Comparison of ENCODE assay signal across 16 cellular contexts in genomic region chr3:187778726-187779125, GRCh38. TPM values are rescaled to one million over a fixed set of nuclear protein-coding genes. Genes with fewer than 3 reads are reported as not detected.
A peak's percentile ranks its signal among the peaks of the same experiment; 100 is the strongest.
DNase-seq lines count a peak whose midpoint lies in the region; ATAC-seq, FAIRE-seq and TF ChIP-seq lines count a peak whose summit lies in the region.
"Had no signal": no experiment of that assay in that cellular context is flagged by ENCODE, and none has a peak within 500 bp of the region (broad histone marks: within the 10 kb centered on the region; RNA-seq: fewer than 3 reads in every experiment).

No MANE protein-coding gene starts in this region.

- H3K4me3 ChIP-seq in OCI-LY3 (ENCODE audit: low read length): no peak overlapping the region
- no peak overlapping the region for H3K4me3 ChIP-seq in keratinocyte (ENCODE audit: control insufficient read depth in 2 of 3, extremely low read depth in 1 of 3, insufficient read depth in 2 of 3, low read depth in 1 of 3, low read length in 3 of 3)
- H3K4me3 ChIP-seq: GM12878 had no signal

- peak; percentile 59 for FAIRE-seq in keratinocyte (lab: Jason Lieb, UNC)
- FAIRE-seq: GM12878 had no signal

- CTCF ChIA-PET in activated CD4-positive, alpha-beta T cell treated with anti-CD3 and anti-CD28 coated beads for 36 hours (lab: Charles Lee): interaction anchor here (2.7 kb wide), 1 partner anchor 38 kb away, joined by 8 read pairs; no protein-coding TSS in a partner anchor

- H3K4me3 Mint-ChIP-seq in activated CD4-positive, alpha-beta T cell treated with anti-CD3 and anti-CD28 coated beads for 36 hours: no peak overlapping the region
- H3K4me3 Mint-ChIP-seq in activated naive CD8-positive, alpha-beta T cell treated with anti-CD3 and anti-CD28 coated beads, Interleukin-2, amount 10 ng/mL, durations not matched to agents 7 days and 5 days: no peak overlapping the region
- no peak overlapping the region for H3K4me3 Mint-ChIP-seq in HFFc6

- POLR2A ChIA-PET in activated CD4-positive, alpha-beta T cell treated with anti-CD3 and anti-CD28 coated beads for 36 hours (lab: Charles Lee): no interaction called here
- POLR2A ChIA-PET in activated naive CD8-positive, alpha-beta T cell treated with anti-CD3 and anti-CD28 coated beads, Interleukin-2, amount 10 ng/mL, durations not matched to agents 7 days and 5 days (lab: Charles Lee): no interaction called here

- no peak overlapping the region for H2AFZ ChIP-seq in OCI-LY3 (ENCODE audit: low read depth, low read length)
- H2AFZ ChIP-seq in keratinocyte (ENCODE audit: control insufficient read depth, low read length): no peak overlapping the region

- H3K4me2 ChIP-seq in OCI-LY3 (ENCODE audit: low read length) (no peak overlapping the region), keratinocyte (ENCODE audit: control insufficient read depth, extremely low read depth, insufficient read depth, low read depth, low read length) (no peak overlapping the region)

- dilution Hi-C loops in keratinocyte (cut with MboI; ENCODE audit: extremely low pct_ligation_motif_present, low sequenced_read_pairs): no loop called here

- H3K9me3 ChIP-seq in OCI-LY3 (ENCODE audit: insufficient read depth, low read length) (no peaks in the 10 kb centered on the region), keratinocyte (ENCODE audit: control insufficient read depth, low read depth, low read length) (no peaks in the 10 kb centered on the region)

- no peak overlapping the region for H3K9ac ChIP-seq in OCI-LY3 (ENCODE audit: low read length)
- H3K9ac ChIP-seq in keratinocyte (ENCODE audit: control insufficient read depth, extremely low read depth, insufficient read depth, low read length): no peak overlapping the region

- H3K79me2 ChIP-seq in OCI-LY3 (ENCODE audit: low read length) (no peaks in the 10 kb centered on the region), keratinocyte (ENCODE audit: control insufficient read depth, insufficient read depth, low read length) (no peaks in the 10 kb centered on the region)

- H3K4me1 ChIP-seq in OCI-LY3 (ENCODE audit: low read length) (peaks cover 56% of the 10 kb centered on the region), keratinocyte (ENCODE audit: control insufficient read depth, extremely low read depth, insufficient read depth, low read length) (peaks cover 59% of the 10 kb centered on the region)

- DNase-seq in activated CD4-positive, alpha-beta T cell treated with anti-CD3 and anti-CD28 coated beads for 36 hours: no peak
- DNase-seq in activated CD4-positive, alpha-beta T cell treated with anti-CD3 and anti-CD28 coated beads, Interleukin-2, amount 50 U/mL, for 1 hour: no peak
- DNase-seq in activated naive CD8-positive, alpha-beta T cell treated with anti-CD3 and anti-CD28 coated beads, Interleukin-2, amount 10 ng/mL, durations not matched to agents 7 days and 5 days: no peak
- DNase-seq in keratinocyte (ENCODE audit: low read depth, low spot score) (no peak), pons (ENCODE audit: low spot score) (no peak), NCI-H1417 treated with DMSO at 0.1 percent for 48 hours (lab: John Stamatoyannopoulos, UW) (no peak), HFFc6 (no peak)
- DNase-seq: 8988T; H7; MM.1S; NCI-H1105; NCI-H187; NCI-H69; NK-92 treated with Interleukin-12 subunit alpha and Interleukin-12 subunit beta, amount 100 ng/mL, for 24 hours had no signal

- no peaks in the 10 kb centered on the region for H3K27me3 ChIP-seq in OCI-LY3 (ENCODE audit: low read depth, low read length)
- no peaks in the 10 kb centered on the region for H3K27me3 ChIP-seq in keratinocyte (ENCODE audit: control insufficient read depth, extremely low read depth, insufficient read depth, low read length)

- H3K36me3 Mint-ChIP-seq in activated CD4-positive, alpha-beta T cell treated with anti-CD3 and anti-CD28 coated beads for 36 hours (ENCODE audit: low read depth): no peaks in the 10 kb centered on the region
- peaks cover 24% of the 10 kb centered on the region for H3K36me3 Mint-ChIP-seq in activated naive CD8-positive, alpha-beta T cell treated with anti-CD3 and anti-CD28 coated beads, Interleukin-2, amount 10 ng/mL, durations not matched to agents 7 days and 5 days
- no peaks in the 10 kb centered on the region for H3K36me3 Mint-ChIP-seq in HFFc6 (ENCODE audit: low read depth)

- peaks cover 45% of the 10 kb centered on the region for H3K4me1 Mint-ChIP-seq in activated CD4-positive, alpha-beta T cell treated with anti-CD3 and anti-CD28 coated beads for 36 hours
- H3K4me1 Mint-ChIP-seq in activated naive CD8-positive, alpha-beta T cell treated with anti-CD3 and anti-CD28 coated beads, Interleukin-2, amount 10 ng/mL, durations not matched to agents 7 days and 5 days: peaks cover 46% of the 10 kb centered on the region
- H3K4me1 Mint-ChIP-seq in HFFc6 (ENCODE audit: low read depth): peaks cover 35% of the 10 kb centered on the region

- H3K27me3 Mint-ChIP-seq in activated CD4-positive, alpha-beta T cell treated with anti-CD3 and anti-CD28 coated beads for 36 hours: peaks cover 7% of the 10 kb centered on the region
- no peaks in the 10 kb centered on the region for H3K27me3 Mint-ChIP-seq in activated naive CD8-positive, alpha-beta T cell treated with anti-CD3 and anti-CD28 coated beads, Interleukin-2, amount 10 ng/mL, durations not matched to agents 7 days and 5 days
- H3K27me3 Mint-ChIP-seq in HFFc6 (ENCODE audit: insufficient read depth): no peaks in the 10 kb centered on the region; the same call in 1 of the 2 replicates

- H4K20me1 ChIP-seq in OCI-LY3 (ENCODE audit: insufficient read depth, low read length) (no peaks in the 10 kb centered on the region), keratinocyte (ENCODE audit: control insufficient read depth, extremely low read depth, insufficient read depth, low read length) (no peaks in the 10 kb centered on the region)

- H3K9me3 Mint-ChIP-seq in activated CD4-positive, alpha-beta T cell treated with anti-CD3 and anti-CD28 coated beads for 36 hours (ENCODE audit: low read depth): no peaks in the 10 kb centered on the region
- H3K9me3 Mint-ChIP-seq in activated naive CD8-positive, alpha-beta T cell treated with anti-CD3 and anti-CD28 coated beads, Interleukin-2, amount 10 ng/mL, durations not matched to agents 7 days and 5 days: peaks cover 3% of the 10 kb centered on the region
- H3K9me3 Mint-ChIP-seq in HFFc6: no peaks in the 10 kb centered on the region

- ATAC-seq in activated CD4-positive, alpha-beta T cell treated with anti-CD3 and anti-CD28 coated beads for 36 hours: no peak
- no peak for ATAC-seq in activated naive CD8-positive, alpha-beta T cell treated with anti-CD3 and anti-CD28 coated beads, Interleukin-2, amount 10 ng/mL, durations not matched to agents 7 days and 5 days (ENCODE audit: low read depth)
- ATAC-seq: GM12878 had no signal

- H3K9me1 ChIP-seq in keratinocyte (ENCODE audit: control insufficient read depth, extremely low read depth, insufficient read depth, low read length): no peaks in the 10 kb centered on the region

- H3K27ac ChIP-seq in OCI-LY3 (ENCODE audit: low read length): peak overlapping the region; percentile 17; the same call in 1 of the 2 replicates
- no peak overlapping the region for H3K27ac ChIP-seq in keratinocyte (ENCODE audit: control insufficient read depth, insufficient read depth, low read length)

- intact Hi-C loops in activated CD4-positive, alpha-beta T cell treated with anti-CD3 and anti-CD28 coated beads for 36 hours (cut with DNase I, micrococcal nuclease): loop anchor here in 1 of 2 experiments (5.0 kb wide), 1 partner anchor 94 kb away; no protein-coding TSS in a partner anchor

- TF ChIP-seq CTCF in OCI-LY3 (IDR thresholded peaks at IDR 0.05; ENCODE audit: low read depth, low read length) (no peak), keratinocyte (optimal IDR thresholded peaks at IDR 0.05 in 1 of 3, IDR thresholded peaks at IDR 0.05 in 1 of 3, conservative IDR thresholded peaks at IDR 0.05 in 1 of 3; ENCODE audit: extremely low read depth in 1 of 3, insufficient read depth in 2 of 3, low read length in 3 of 3) (peak in 1 of 3 experiments; percentile 15), HFFc6 (IDR thresholded peaks at IDR 0.05) (no peak)

- H3K27ac Mint-ChIP-seq in activated CD4-positive, alpha-beta T cell treated with anti-CD3 and anti-CD28 coated beads for 36 hours: peak overlapping the region; percentile 64
- peak overlapping the region; percentile 66 for H3K27ac Mint-ChIP-seq in activated naive CD8-positive, alpha-beta T cell treated with anti-CD3 and anti-CD28 coated beads, Interleukin-2, amount 10 ng/mL, durations not matched to agents 7 days and 5 days
- H3K27ac Mint-ChIP-seq in HFFc6: no peak overlapping the region

- no peaks in the 10 kb centered on the region for H3K36me3 ChIP-seq in OCI-LY3 (replicated peaks; ENCODE audit: low read depth, low read length)
- no peaks in the 10 kb centered on the region for H3K36me3 ChIP-seq in keratinocyte (ENCODE audit: control insufficient read depth in 2 of 2, extremely low read depth in 1 of 2, insufficient read depth in 2 of 2, low read length in 2 of 2)

RNA-seq across cellular contexts. Expression of gene BCL6, which starts 33.5 kb away (rescaled TPM):
- 10 to 100 TPM; 42.9 to 52.8 TPM for total RNA-seq in activated CD4-positive, alpha-beta T cell treated with anti-CD3 and anti-CD28 coated beads for 36 hours
- total RNA-seq in activated naive CD8-positive, alpha-beta T cell treated with anti-CD3 and anti-CD28 coated beads, Interleukin-2, amount 10 ng/mL, durations not matched to agents 7 days and 5 days: 10 to 100 TPM; 32.1 to 34.0 TPM
- 4.1 to 7.8 TPM (median 7.7 TPM) in 3 replicates for polyA plus RNA-seq in keratinocyte
- 17.9 TPM for polyA plus RNA-seq in keratinocyte (2011; ENCODE audit: low read depth)
- 3.7 TPM in 2 replicates for polyA plus RNA-seq in keratinocyte (2011; cell fraction: cytosol; rRNA removed)
- polyA plus RNA-seq in keratinocyte (2011; cell fraction: nucleus; rRNA removed): 17.1 and 23.6 TPM in 2 replicates
- polyA plus RNA-seq in keratinocyte (2012; ENCODE audit: low replicate concordance): 10.9 and 81.2 TPM in 2 replicates
- 9.3 to 25.2 TPM (median 9.4 TPM) in 3 replicates for polyA minus RNA-seq in keratinocyte
- 5.9 TPM for polyA minus RNA-seq in keratinocyte (2011; cell fraction: cytosol; rRNA and poly(A)+ RNA removed)
- polyA minus RNA-seq in keratinocyte (2011; cell fraction: nucleus; rRNA and poly(A)+ RNA removed): 13.9 and 17.6 TPM in 2 replicates
- total RNA-seq in HFFc6 (2021; fragmentation: NEBNext Ultra II Directional; extraction: Animal tissue kit (Norgen Biotek cat#: 25700)): 10 to 100 TPM; 28.0 to 36.5 (median 31.1) TPM
